8 cellular contexts compared by ENCODE assay signal in genomic region chr16:4271176-4272113, GRCh38. TPM values are rescaled to one million over a fixed set of nuclear protein-coding genes. Genes with fewer than 3 reads are reported as not detected.
A peak's percentile ranks its signal among the peaks of the same experiment; 100 is the strongest.
DNase-seq lines count a peak whose midpoint lies in the region; ATAC-seq, FAIRE-seq and TF ChIP-seq lines count a peak whose summit lies in the region.

No MANE protein-coding gene starts in this region.

- CTCF ChIA-PET in A673 (lab: Charles Lee), result interaction anchor here (0.6 to 1.9 kb wide), 4 partner anchors 17 to 581 kb away, joined by 3 to 18 read pairs (median 10); no protein-coding TSS in a partner anchor

- DNase-seq in A673 (ENCODE audit: low spot score), result peak; percentile 96
- DNase-seq in NCI-H2227 (lab: John Stamatoyannopoulos, UW; ENCODE audit: unreplicated experiment), result peak; percentile 93
- peak; percentile 76 to 82 (median 80) for DNase-seq in activated CD4-positive, CD25-positive, alpha-beta regulatory T cell (lab: John Stamatoyannopoulos, UW)
- peak; percentile 85 for DNase-seq in central memory CD4-positive, alpha-beta T cell
- peak; percentile 98 for DNase-seq in kidney
- peak; percentile 79 to 87 (median 86) for DNase-seq in stimulated activated CD4-positive, alpha-beta T cell treated with anti-CD3 and anti-CD28 coated beads, Interleukin-12 subunit alpha, Interleukin-12 subunit beta, amount 100 ng/mL, for 48 hours (ENCODE audit: low read depth in 2 of 3, low spot score in 1 of 3)

- peak overlapping the region; percentile 67 to 76 for H3K9ac ChIP-seq in kidney (ENCODE audit: low read length in 2 of 2)

- no peaks in the 10 kb centered on the region for H3K27me3 ChIP-seq in A673 (replicated peaks; ENCODE audit: insufficient read depth, low read depth, low read length, poor library complexity)

- POLR2A ChIA-PET in A673 (lab: Charles Lee; ENCODE audit: low non-redundant PET), result interaction anchor here (0.5 kb wide), 1 partner anchor 464 kb away, joined by 3 read pairs; no protein-coding TSS in a partner anchor

- H3K4me1 ChIP-seq in A673 (ENCODE audit: insufficient read depth, low read length, poor library complexity, severe bottlenecking) (peaks cover 20% of the 10 kb centered on the region), kidney (ENCODE audit: control insufficient read depth in 1 of 2, insufficient read depth in 1 of 2, low read depth in 1 of 2, low read length in 2 of 2) (peaks cover 0 to 5% of the 10 kb centered on the region in 2 donors)

- no TSS peak for BruUV-seq in A673 (replicated peaks; lab: Mats Ljungman, UMichigan)

- peak overlapping the region; percentile 91 for H3K27ac ChIP-seq in A673 (ENCODE audit: low read depth, low read length, poor library complexity, severe bottlenecking)
- peak overlapping the region; percentile 92 to 94 for H3K27ac ChIP-seq in kidney (ENCODE audit: low read depth in 2 of 2, low read length in 2 of 2)

- no peak for FAIRE-seq in kidney (lab: Jason Lieb, UNC)

- H3K9me3 ChIP-seq in A673 (ENCODE audit: low read depth, low read length, poor library complexity, severe bottlenecking) (no peaks in the 10 kb centered on the region), kidney (ENCODE audit: control insufficient read depth in 1 of 2, low read length in 2 of 2) (no peaks in the 10 kb centered on the region)

- intact Hi-C loops in A673 (cut with micrococcal nuclease; ENCODE audit: unreplicated experiment), result no loop called here
- intact Hi-C loops in kidney (cut with DNase I), result no loop called here

- H3K4me3 ChIP-seq in A673 (ENCODE audit: low read depth, low read length, poor library complexity, severe bottlenecking) (peak overlapping the region; percentile 87), kidney (ENCODE audit: low read length in 2 of 2) (peak overlapping the region; percentile 90 to 92)

- ATAC-seq in GM18861 (IDR thresholded peaks at IDR 0.05; ENCODE audit: unreplicated experiment) (peak; percentile 73), HG03108 (IDR thresholded peaks at IDR 0.05; ENCODE audit: unreplicated experiment) (peak; percentile 60)

- no peak for TF ChIP-seq CTCF in A673 (conservative IDR thresholded peaks at IDR 0.05; ENCODE audit: low read depth, low read length)
- no peak for TF ChIP-seq CTCF in kidney (IDR thresholded peaks at IDR 0.05; ENCODE audit: borderline replicate concordance, extremely low read depth, insufficient read depth)

- H3K36me3 ChIP-seq in A673 (ENCODE audit: insufficient read depth, low read length, poor library complexity, severe bottlenecking) (no peaks in the 10 kb centered on the region), kidney (ENCODE audit: control insufficient read depth in 1 of 2, insufficient read depth in 2 of 2, low read length in 2 of 2) (no peaks in the 10 kb centered on the region)

RNA-seq across cellular contexts. Expression of gene TFAP4, which starts 1.4 kb away (rescaled TPM):
- 41.5 and 42.4 TPM in 2 replicates for total RNA-seq in A673 (2021)
- total RNA-seq in kidney, result 11.9 TPM
- 3.2 TPM for polyA plus RNA-seq in kidney (ENCODE audit: insufficient read depth, low read depth, low replicate concordance)

RNA-seq across cellular contexts. Expression of gene SRL, which starts 29.6 kb away (rescaled TPM):
- total RNA-seq in A673 (2021) (0.11 TPM in 1 of 2 replicates, not detected in the other), kidney (3.3 TPM)
- 2.6 TPM for polyA plus RNA-seq in kidney (ENCODE audit: insufficient read depth, low read depth, low replicate concordance)

RNA-seq across cellular contexts. Expression of gene GLIS2, which starts 44.4 kb away (rescaled TPM):
- 10.6 and 15.4 TPM in 2 replicates for total RNA-seq in A673 (2021)
- total RNA-seq in kidney, result 68.7 TPM
- 35.6 TPM for polyA plus RNA-seq in kidney (ENCODE audit: insufficient read depth, low read depth, low replicate concordance)

Comparison
In these comparisons a context has a peak if more than half of its experiments do, and no peak if none do; other contexts are left out.
1. Peak in every context shown above with its lines: DNase-seq, ATAC-seq, H3K4me3 ChIP-seq and H3K27ac ChIP-seq.